ENCODE assay signal across 1 cellular context in the genomic region with DNA sequence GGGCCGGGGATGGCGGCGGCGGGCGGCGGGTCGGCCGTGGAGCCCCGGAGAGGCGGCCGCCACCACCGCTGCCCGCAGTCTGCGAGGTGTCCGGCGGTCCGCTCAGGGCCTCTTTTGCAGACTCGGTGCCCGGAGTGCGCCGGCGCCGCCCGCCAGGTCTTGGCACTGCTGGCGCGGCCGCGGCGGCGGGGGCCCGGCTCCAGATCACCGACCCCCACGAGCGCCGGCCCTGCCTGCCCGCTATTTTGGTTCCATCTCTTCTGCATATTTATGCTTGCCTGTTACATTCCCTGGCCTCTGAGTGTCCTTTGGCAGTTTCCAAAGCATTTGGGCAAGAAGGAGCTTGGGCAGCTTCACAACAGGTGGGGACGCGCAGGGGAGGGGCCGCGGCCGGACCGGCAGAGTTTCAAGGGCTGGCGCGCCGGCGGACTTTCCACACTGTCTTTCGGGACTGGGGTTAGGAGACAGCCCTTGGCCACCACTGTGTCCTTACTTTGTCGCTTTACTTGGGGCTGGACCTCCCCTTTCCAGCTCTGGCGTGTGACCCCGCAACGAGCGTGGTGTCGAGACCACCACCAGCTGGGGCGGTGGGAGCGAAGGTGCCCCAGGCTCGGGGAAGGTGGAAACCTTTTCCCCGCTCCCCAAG.
TF ChIP-seq lines count a peak whose summit lies in the region.

No MANE protein-coding gene starts in this region.

TF ChIP-seq in K562, 482 proteins besides CTCF, POLR2A, EP300 and RAD21 (continued from another document):
- TF ChIP-seq RBBP5 (IDR thresholded peaks at IDR 0.05; ENCODE audit: borderline replicate concordance, insufficient read depth, low read length, poor library complexity, severe bottlenecking) = peak; percentile 62
- TF ChIP-seq POLR2AphosphoS5 (IDR thresholded peaks at IDR 0.05; ENCODE audit: control insufficient read depth, insufficient read depth, low read depth, low read length) = 0 out of 2 replicates have a peak, but pooled peaks have one; percentile 4
- TF ChIP-seq PRDM10 (IDR thresholded peaks at IDR 0.05; ENCODE audit: partially characterized antibody) = peak; percentile 15
- no peak for TF ChIP-seq KAT8 (IDR thresholded peaks at IDR 0.05; ENCODE audit: low read depth)
- TF ChIP-seq ZNF239 (CRISPR knock-in tag; IDR thresholded peaks at IDR 0.05) = no peak
- TF ChIP-seq ZNF561 (CRISPR knock-in tag; conservative IDR thresholded peaks at IDR 0.05) = no peak
- no peak for TF ChIP-seq CTBP1 (IDR thresholded peaks at IDR 0.05; ENCODE audit: borderline replicate concordance)
- peak; percentile 83 for TF ChIP-seq AFF4 (CRISPR knock-in tag; IDR thresholded peaks at IDR 0.05)
- TF ChIP-seq, protein P1, sequence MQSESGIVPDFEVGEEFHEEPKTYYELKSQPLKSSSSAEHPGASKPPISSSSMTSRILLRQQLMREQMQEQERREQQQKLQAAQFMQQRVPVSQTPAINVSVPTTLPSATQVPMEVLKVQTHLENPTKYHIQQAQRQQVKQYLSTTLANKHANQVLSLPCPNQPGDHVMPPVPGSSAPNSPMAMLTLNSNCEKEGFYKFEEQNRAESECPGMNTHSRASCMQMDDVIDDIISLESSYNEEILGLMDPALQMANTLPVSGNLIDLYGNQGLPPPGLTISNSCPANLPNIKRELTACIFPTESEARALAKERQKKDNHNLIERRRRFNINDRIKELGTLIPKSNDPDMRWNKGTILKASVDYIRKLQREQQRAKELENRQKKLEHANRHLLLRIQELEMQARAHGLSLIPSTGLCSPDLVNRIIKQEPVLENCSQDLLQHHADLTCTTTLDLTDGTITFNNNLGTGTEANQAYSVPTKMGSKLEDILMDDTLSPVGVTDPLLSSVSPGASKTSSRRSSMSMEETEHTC (IDR thresholded peaks at IDR 0.05) = no peak
- no peak for TF ChIP-seq PHF20 (IDR thresholded peaks at IDR 0.05; ENCODE audit: partially characterized antibody)
- TF ChIP-seq MNT (conservative IDR thresholded peaks at IDR 0.05) = no peak
- TF ChIP-seq ETS2 (tag; IDR thresholded peaks at IDR 0.05; ENCODE audit: borderline replicate concordance, poor library complexity, severe bottlenecking) = no peak
- TF ChIP-seq NFE2L1 (tag; IDR thresholded peaks at IDR 0.05; ENCODE audit: borderline replicate concordance, low read depth) = no peak
- TF ChIP-seq SNIP1 (IDR thresholded peaks at IDR 0.05; ENCODE audit: low read depth) = no peak
- 0 out of 6 replicates have a peak, but pooled peaks of 1 of the 3 experiments have one; percentile 53 for TF ChIP-seq ZBTB11 (CRISPR knock-in tag; IDR thresholded peaks at IDR 0.05)
- peak; percentile 4 for TF ChIP-seq TAF1 (IDR thresholded peaks at IDR 0.05; ENCODE audit: control insufficient read depth, extremely low read depth, insufficient read depth, low read length, severe bottlenecking)
- no peak for TF ChIP-seq ETV6 (IDR thresholded peaks at IDR 0.05; ENCODE audit: borderline replicate concordance in 1 of 2, low read depth in 2 of 2, low read length in 1 of 2)
- TF ChIP-seq ETV6 (CRISPR knock-in tag; IDR thresholded peaks at IDR 0.05; ENCODE audit: borderline replicate concordance) = no peak
- TF ChIP-seq GABPB2 (CRISPR knock-in tag; conservative IDR thresholded peaks at IDR 0.05) = no peak
- no peak for TF ChIP-seq SRSF1 (IDR thresholded peaks at IDR 0.05; ENCODE audit: low read depth, low read length)
- no peak for TF ChIP-seq BMI1 (IDR thresholded peaks at IDR 0.05; ENCODE audit: low read length)
- TF ChIP-seq GTF2E2 (tag; IDR thresholded peaks at IDR 0.05) = 0 out of 2 replicates have a peak, but pooled peaks have one; percentile 45
- no peak for TF ChIP-seq ZNF436 (CRISPR knock-in tag; IDR thresholded peaks at IDR 0.05)
- TF ChIP-seq CBX3 (IDR thresholded peaks at IDR 0.05; ENCODE audit: borderline replicate concordance in 1 of 2, low read length in 2 of 2) = no peak
- peak in 1 of 2 experiments; percentile 84; a peak in 1 of 4 replicates for TF ChIP-seq ZNF639 (CRISPR knock-in tag; conservative IDR thresholded peaks at IDR 0.05 in 1 of 2, IDR thresholded peaks at IDR 0.05 in 1 of 2)
- TF ChIP-seq NONO (IDR thresholded peaks at IDR 0.05; ENCODE audit: low read depth in 2 of 2, low read length in 1 of 2) = no peak
- TF ChIP-seq ZFX (CRISPR knock-in tag; IDR thresholded peaks at IDR 0.05) = peak; percentile 53
- no peak; the same call in 1 of the 2 replicates for TF ChIP-seq SP1 (CRISPR knock-in tag; IDR thresholded peaks at IDR 0.05)
- TF ChIP-seq CAMTA2 (CRISPR knock-in tag; conservative IDR thresholded peaks at IDR 0.05) = no peak
- no peak for TF ChIP-seq LCOR (CRISPR knock-in tag; IDR thresholded peaks at IDR 0.05)
- TF ChIP-seq E2F1 (CRISPR knock-in tag; IDR thresholded peaks at IDR 0.05) = no peak
- TF ChIP-seq BRD9 (IDR thresholded peaks at IDR 0.05; ENCODE audit: low read depth, partially characterized antibody) = no peak
- peak in 1 of 2 experiments; percentile 80; a peak in 1 of 4 replicates for TF ChIP-seq SIN3A (IDR thresholded peaks at IDR 0.05; ENCODE audit: borderline replicate concordance in 2 of 2, control insufficient read depth in 1 of 2, low read depth in 2 of 2, low read length in 2 of 2)
- TF ChIP-seq BRD4 (IDR thresholded peaks at IDR 0.05) = peak; percentile 48; the same call in 1 of the 2 replicates
